1 cellular context compared by ENCODE assay signal in the genomic region with DNA sequence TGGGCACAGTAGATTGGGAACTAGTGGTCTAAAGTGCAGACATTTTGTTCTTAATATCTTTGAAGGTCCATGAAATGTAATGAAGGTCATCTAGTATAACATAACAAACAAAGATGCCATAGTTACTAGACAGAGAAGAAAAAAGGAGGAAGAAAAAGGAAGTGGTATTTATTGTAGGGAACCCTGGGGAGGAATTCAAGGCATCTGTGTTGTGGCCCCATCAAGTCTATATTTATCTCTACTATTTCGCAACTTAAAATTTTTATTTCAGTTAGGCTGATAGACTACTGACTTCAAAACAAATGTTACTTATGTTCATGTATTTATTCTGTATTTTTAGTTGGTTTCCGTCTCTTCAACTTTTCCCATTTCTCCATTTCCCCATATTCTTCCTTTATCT.
TF ChIP-seq lines count a peak whose summit lies in the region.

No MANE protein-coding gene starts in this region.

TF ChIP-seq in HepG2, 621 proteins besides CTCF, POLR2A, EP300 and RAD21:
- no peak for TF ChIP-seq ZNF839 (CRISPR knock-in tag; IDR thresholded peaks at IDR 0.05; ENCODE audit: borderline replicate concordance)
- peak; percentile 51; the same call in 1 of the 2 replicates for TF ChIP-seq CEBPB (IDR thresholded peaks at IDR 0.05; ENCODE audit: borderline replicate concordance, low read depth, low read length)
